Comparison of ENCODE assay signal across 9 cellular contexts in genomic region chr13:44117351-44117750, GRCh38.
DNase-seq lines count a peak whose midpoint lies in the region; ATAC-seq and TF ChIP-seq lines count a peak whose summit lies in the region.
"Had no signal": no experiment of that assay in that cellular context is flagged by ENCODE, and none has a peak within 500 bp of the region (broad histone marks: within the 10 kb centered on the region; RNA-seq: fewer than 3 reads in every experiment).

No MANE protein-coding gene starts in this region.

- 1 to 2% (median 2%) methylated on average over 3 of the region's 3 CpGs for WGBS in spleen, 5 donors

- DNase-seq in left cardiac atrium (no peak), spleen (no peak), islet precursor cell (no peak), occipital lobe (lab: John Stamatoyannopoulos, UW) (no peak), NCI-H2081 treated with DMSO at 0.1 percent for 48 hours (lab: John Stamatoyannopoulos, UW) (no peak)

- peaks cover 16 to 31% (median 17%) of the 10 kb centered on the region in 6 donors for H3K4me1 ChIP-seq in spleen

- H3K27ac ChIP-seq in SU-DHL-6 (ENCODE audit: low read depth, low read length) (no peak overlapping the region), spleen (peak overlapping the region; percentile 33 to 73 (median 60))
- H3K27ac ChIP-seq: VCaP had no signal

- peak; percentile 61 for ATAC-seq in HG02885 (IDR thresholded peaks at IDR 0.05; ENCODE audit: poor library complexity, unreplicated experiment)
- ATAC-seq in left cardiac atrium: peak; percentile 53 to 68
- ATAC-seq in HG02798 (IDR thresholded peaks at IDR 0.05; ENCODE audit: poor library complexity, unreplicated experiment): no peak

- no peak overlapping the region for H3K4me3 ChIP-seq in SU-DHL-6 (ENCODE audit: insufficient read depth, low read length, poor library complexity, severe bottlenecking)
- H3K4me3 ChIP-seq in spleen: peak overlapping the region in 1 of 8 donors; percentile 4

- H3K79me2 ChIP-seq in SU-DHL-6 (ENCODE audit: insufficient read depth, low read length): no peaks in the 10 kb centered on the region

- no peak for TF ChIP-seq POLR2A in spleen (IDR thresholded peaks at IDR 0.05)

- intact Hi-C loops in left cardiac atrium (cut with DNase I) (no loop called here), spleen (cut with DNase I; ENCODE audit: low total_unique reads) (no loop called here)

- H3K4me2 ChIP-seq in SU-DHL-6 (ENCODE audit: low read depth, low read length, poor library complexity, severe bottlenecking): peak overlapping the region; percentile 24

- H3K27me3 ChIP-seq in SU-DHL-6 (ENCODE audit: low read length) (no peaks in the 10 kb centered on the region), spleen (replicated peaks in 1 of 7) (no peaks in the 10 kb centered on the region)

- H3K9me3 ChIP-seq in SU-DHL-6 (ENCODE audit: insufficient read depth, low read length) (no peaks in the 10 kb centered on the region), spleen (no peaks in the 10 kb centered on the region)

- H2AFZ ChIP-seq in SU-DHL-6 (ENCODE audit: low read depth, low read length, severe bottlenecking): no peak overlapping the region

- no peaks in the 10 kb centered on the region for H3F3A ChIP-seq in SU-DHL-6 (ENCODE audit: insufficient read depth)

- TF ChIP-seq CTCF in SU-DHL-6 (IDR thresholded peaks at IDR 0.05; ENCODE audit: insufficient read depth, low read length, poor library complexity, severe bottlenecking) (no peak), spleen (IDR thresholded peaks at IDR 0.05 in 8 of 11, conservative IDR thresholded peaks at IDR 0.05 in 3 of 11) (no peak)

- H3K36me3 ChIP-seq in SU-DHL-6 (ENCODE audit: low read length) (no peaks in the 10 kb centered on the region), spleen (no peaks in the 10 kb centered on the region)

- no peaks in the 10 kb centered on the region for H4K20me1 ChIP-seq in SU-DHL-6 (ENCODE audit: low read depth, low read length)

- no peaks in the 10 kb centered on the region for H3K9me2 ChIP-seq in SU-DHL-6 (replicated peaks; ENCODE audit: insufficient read depth, low read length)

- H3K9ac ChIP-seq in SU-DHL-6 (ENCODE audit: low read length): no peak overlapping the region
